ENCODE assay signal across 29 cellular contexts in the genomic region with DNA sequence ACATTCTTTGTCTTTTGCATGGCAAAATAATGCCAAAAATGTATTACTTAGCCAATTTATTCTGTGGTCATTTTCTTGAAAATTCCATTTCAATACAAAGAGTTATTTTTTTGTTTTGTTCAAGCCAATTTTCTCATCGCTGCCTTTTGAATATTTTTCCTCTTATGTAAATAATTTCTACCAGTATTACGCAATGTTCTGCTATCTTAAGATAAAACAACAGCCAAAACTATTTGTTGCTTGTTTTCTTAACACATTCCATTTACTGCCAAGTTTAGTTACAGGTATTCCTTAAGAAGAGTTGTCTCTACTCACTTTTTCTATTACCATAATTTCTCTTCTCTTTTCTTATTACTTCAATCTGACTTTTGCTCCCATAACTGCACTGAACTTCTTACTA.
DNase-seq lines count a peak whose midpoint lies in the region; ATAC-seq, FAIRE-seq and TF ChIP-seq lines count a peak whose summit lies in the region.
"Had no signal": no experiment of that assay in that cellular context is flagged by ENCODE, and none has a peak within 500 bp of the region (broad histone marks: within the 10 kb centered on the region; RNA-seq: fewer than 3 reads in every experiment).

No MANE protein-coding gene starts in this region.

- H3K36me3 ChIP-seq in astrocyte (ENCODE audit: insufficient read depth, low read length) (no peaks in the 10 kb centered on the region), H1 (ENCODE audit: control insufficient read depth in 2 of 4, insufficient read depth in 4 of 4, low read length in 3 of 4) (no peaks in the 10 kb centered on the region)
- H3K36me3 ChIP-seq: ascending aorta, BLaER1, left lung, pancreas, right atrium auricular region had no signal

- no peak for TF ChIP-seq EP300 in H1 (IDR thresholded peaks at IDR 0.05; ENCODE audit: borderline replicate concordance in 1 of 2, low read depth in 2 of 2, low read length in 2 of 2)

- DNase-seq in Calu3 (no peak), astrocyte (ENCODE audit: low read depth) (peak; percentile 70), H1 (ENCODE audit: low read depth in 1 of 2, low spot score in 2 of 2) (no peak), retinal pigment epithelial cell (ENCODE audit: low read depth) (peak; percentile 9), DMS53 (lab: John Stamatoyannopoulos, UW) (no peak), Right ventricle myocardium inferior (ENCODE audit: missing footprints) (no peak)
- DNase-seq: activated CD4-positive, alpha-beta T cell treated with anti-CD3 and anti-CD28 coated beads, Interleukin-2, amount 10 ng/mL, durations not matched to agents 24 days and 14 days; activated CD8-positive, alpha-beta memory T cell treated with anti-CD3 and anti-CD28 coated beads for 24 hours; activated effector memory CD4-positive, alpha-beta T cell treated with Interleukin-2 at 50 U/mL for 16 hours; HCEC 1CT; left lung; NCI-H1105; NCI-H187; pancreas; stimulated activated CD4-positive, alpha-beta T cell treated with anti-CD3 and anti-CD28 coated beads, Interleukin-1b, Interleukin-23, amount 100 ng/mL, for 48 hours; stimulated activated naive CD8-positive, alpha-beta T cell treated with anti-CD3 and anti-CD28 coated beads, Interleukin-15, Interleukin-2, amounts not matched to agents 100 U/mL and 50 U/mL, for 24 hours; T-cell; testis had no signal

- no peak overlapping the region for H3K4me3 Mint-ChIP-seq in Calu3 (ENCODE audit: low read depth, unreplicated experiment)
- no peak overlapping the region for H3K4me3 Mint-ChIP-seq in astrocyte (ENCODE audit: unreplicated experiment)
- H3K4me3 Mint-ChIP-seq: activated CD4-positive, alpha-beta T cell treated with anti-CD3 and anti-CD28 coated beads, Interleukin-2, amount 10 ng/mL, durations not matched to agents 24 days and 14 days; activated naive CD8-positive, alpha-beta T cell; IgD-negative memory B cell; memory B cell; T-cell had no signal

- FAIRE-seq in astrocyte (lab: Jason Lieb, UNC), result no peak
- FAIRE-seq in H1 (lab: Jason Lieb, UNC), result no peak
- FAIRE-seq: GM12891, islet of Langerhans, pancreas, RCC 7860, urothelium cell line had no signal

- no peak overlapping the region for H2BK12ac ChIP-seq in H1 (ENCODE audit: low read depth, low read length)

- H3K4me3 ChIP-seq in astrocyte (ENCODE audit: insufficient read depth, low read depth, low read length) (no peak overlapping the region), H1 (ENCODE audit: extremely low read depth in 1 of 4, insufficient read depth in 2 of 4, low read depth in 3 of 4, low read length in 4 of 4) (no peak overlapping the region), retinal pigment epithelial cell (ENCODE audit: low read length) (no peak overlapping the region)
- H3K4me3 ChIP-seq: ascending aorta, BLaER1, left lung, pancreas, right atrium auricular region, testis had no signal

- no peak overlapping the region for H3K4ac ChIP-seq in H1 (replicated peaks; ENCODE audit: insufficient read length, low read depth, low read length)

- H3K27ac ChIP-seq in astrocyte (ENCODE audit: low read depth, low read length) (no peak overlapping the region), H1 (ENCODE audit: low read depth, low read length) (no peak overlapping the region)
- H3K27ac ChIP-seq: ascending aorta, BLaER1, left lung, pancreas, right atrium auricular region, testis had no signal

- no peak overlapping the region for H3K18ac ChIP-seq in H1 (ENCODE audit: extremely low read depth, low read length)

- CTCF ChIA-PET in Calu3 (lab: Charles Lee) (no interaction called here), H1 (lab: Charles Lee; ENCODE audit: partially characterized antibody) (no interaction called here)

- H3K9ac ChIP-seq in astrocyte (ENCODE audit: low read length), result no peak overlapping the region
- no peak overlapping the region for H3K9ac ChIP-seq in H1 (replicated peaks in 1 of 4; ENCODE audit: extremely low read depth in 1 of 4, low read depth in 3 of 4, low read length in 3 of 4)
- H3K9ac ChIP-seq: BLaER1 had no signal

- intact Hi-C loops in Calu3 (cut with micrococcal nuclease; ENCODE audit: unreplicated experiment) (no loop called here), Right ventricle myocardium inferior (cut with DNase I) (no loop called here)

- H3K79me2 ChIP-seq in astrocyte (ENCODE audit: insufficient read depth, low read length), result no peaks in the 10 kb centered on the region
- H3K79me2 ChIP-seq in H1 (ENCODE audit: control insufficient read depth in 1 of 2, insufficient read depth in 2 of 2, low read length in 2 of 2), result no peaks in the 10 kb centered on the region

- H4K5ac ChIP-seq in H1 (ENCODE audit: insufficient read length, low read depth, low read length), result no peak overlapping the region

- POLR2A ChIA-PET in H1 (lab: Charles Lee; ENCODE audit: partially characterized antibody), result no interaction called here

- no peaks in the 10 kb centered on the region for H3K9me3 ChIP-seq in astrocyte (ENCODE audit: insufficient read depth, low read depth, low read length)
- H3K9me3 ChIP-seq in H1 (ENCODE audit: insufficient read depth in 2 of 2, low read depth in 1 of 2, low read length in 1 of 2), result no peaks in the 10 kb centered on the region
- H3K9me3 ChIP-seq: ascending aorta, BLaER1, left lung, pancreas, right atrium auricular region, testis had no signal

- no peak overlapping the region for H2AFZ ChIP-seq in astrocyte (ENCODE audit: low read depth, low read length)
- H2AFZ ChIP-seq in H1 (ENCODE audit: low read length), result no peak overlapping the region

- H2BK15ac ChIP-seq in H1 (ENCODE audit: low read length), result no peak overlapping the region

- no peak overlapping the region for H3K56ac ChIP-seq in H1 (replicated peaks; ENCODE audit: insufficient read length, low read depth, low read length)

- no peaks in the 10 kb centered on the region for H3K79me1 ChIP-seq in H1 (ENCODE audit: low read depth, low read length)

- H4K20me1 ChIP-seq in astrocyte (ENCODE audit: insufficient read depth, low read length) (no peaks in the 10 kb centered on the region), H1 (replicated peaks in 1 of 2; ENCODE audit: control insufficient read depth in 1 of 2, insufficient read depth in 2 of 2, low read length in 2 of 2) (no peaks in the 10 kb centered on the region)
- H4K20me1 ChIP-seq: BLaER1 had no signal

- H4K8ac ChIP-seq in H1 (ENCODE audit: extremely low read depth, insufficient read depth, low read length), result no peak overlapping the region

- H3K23ac ChIP-seq in H1 (ENCODE audit: insufficient read length), result no peak overlapping the region

- H2BK20ac ChIP-seq in H1 (ENCODE audit: low read length), result no peak overlapping the region

- peak overlapping the region; percentile 6 for H3K4me2 ChIP-seq in astrocyte (ENCODE audit: low read length)
- H3K4me2 ChIP-seq in H1 (ENCODE audit: insufficient read depth in 1 of 2, low read depth in 2 of 2, low read length in 2 of 2), result no peak overlapping the region
- H3K4me2 ChIP-seq: BLaER1 had no signal

- H3K4me1 ChIP-seq in astrocyte (ENCODE audit: insufficient read depth, low read length), result peaks cover 6% of the 10 kb centered on the region
- H3K4me1 ChIP-seq in H1 (replicated peaks in 1 of 4; ENCODE audit: control insufficient read depth in 3 of 4, insufficient read depth in 4 of 4, low read length in 3 of 4), result 0 out of 7 replicates have a peak, but pooled peaks cover 0 to 6% (median 0%) of the 10 kb centered on the region in 4 experiments
- H3K4me1 ChIP-seq: BLaER1, left lung, pancreas, right atrium auricular region, testis had no signal

- TF ChIP-seq RAD21 in H1 (IDR thresholded peaks at IDR 0.05 in 1 of 2, conservative IDR thresholded peaks at IDR 0.05 in 1 of 2; ENCODE audit: low read depth in 2 of 2, low read length in 2 of 2), result no peak

- BruUV-seq in Calu3 (replicated peaks; lab: Mats Ljungman, UMichigan), result no TSS peak

- ATAC-seq in Right ventricle myocardium inferior (no peak), GM18907 (IDR thresholded peaks at IDR 0.05; ENCODE audit: unreplicated experiment) (no peak)
- ATAC-seq: left lung; pancreas; stimulated activated naive CD8-positive, alpha-beta T cell treated with anti-CD3 and anti-CD28 coated beads, Interleukin-15, Interleukin-2, amounts not matched to agents 100 U/mL and 50 U/mL, for 24 hours; T-cell had no signal

- H3K23me2 ChIP-seq in H1 (ENCODE audit: low read depth, low read length), result no peaks in the 10 kb centered on the region

- H2BK120ac ChIP-seq in H1 (replicated peaks; ENCODE audit: low read depth, low read length), result no peak overlapping the region

- H3K4me1 Mint-ChIP-seq in Calu3 (ENCODE audit: low read depth, unreplicated experiment) (peaks cover 28% of the 10 kb centered on the region), astrocyte (ENCODE audit: low read depth, unreplicated experiment) (peaks cover 8% of the 10 kb centered on the region)
- H3K4me1 Mint-ChIP-seq: activated CD4-positive, alpha-beta T cell treated with anti-CD3 and anti-CD28 coated beads, Interleukin-2, amount 10 ng/mL, durations not matched to agents 24 days and 14 days; IgD-negative memory B cell; memory B cell; T-cell had no signal

- peak overlapping the region; percentile 1 for H3K27ac Mint-ChIP-seq in Calu3 (ENCODE audit: unreplicated experiment)
- H3K27ac Mint-ChIP-seq in astrocyte (ENCODE audit: unreplicated experiment), result no peak overlapping the region
- H3K27ac Mint-ChIP-seq: activated CD4-positive, alpha-beta T cell treated with anti-CD3 and anti-CD28 coated beads, Interleukin-2, amount 10 ng/mL, durations not matched to agents 24 days and 14 days; activated naive CD8-positive, alpha-beta T cell; IgD-negative memory B cell; memory B cell; T-cell had no signal

- H3K9me3 Mint-ChIP-seq in Calu3 (ENCODE audit: low read depth, unreplicated experiment) (no peaks in the 10 kb centered on the region), astrocyte (ENCODE audit: unreplicated experiment) (no peaks in the 10 kb centered on the region)

- H3K14ac ChIP-seq in H1 (ENCODE audit: insufficient read length), result no peak overlapping the region

- H3K27me3 Mint-ChIP-seq in Calu3 (ENCODE audit: unreplicated experiment) (no peaks in the 10 kb centered on the region), astrocyte (ENCODE audit: low read depth, unreplicated experiment) (no peaks in the 10 kb centered on the region)
- H3K27me3 Mint-ChIP-seq: activated CD4-positive, alpha-beta T cell treated with anti-CD3 and anti-CD28 coated beads, Interleukin-2, amount 10 ng/mL, durations not matched to agents 24 days and 14 days; activated naive CD8-positive, alpha-beta T cell; IgD-negative memory B cell; memory B cell; T-cell had no signal

- H3K27me3 ChIP-seq in astrocyte (ENCODE audit: insufficient read depth, low read length) (no peaks in the 10 kb centered on the region), H1 (replicated peaks in 1 of 4; ENCODE audit: control insufficient read depth in 3 of 4, extremely low read depth in 1 of 4, insufficient read depth in 3 of 4, low read length in 3 of 4) (no peaks in the 10 kb centered on the region)
- H3K27me3 ChIP-seq: ascending aorta, BLaER1, left lung, pancreas, right atrium auricular region, testis had no signal

- no peak overlapping the region for H2AK5ac ChIP-seq in H1 (ENCODE audit: low read depth, low read length)

- no peak for TF ChIP-seq POLR2A in H1 (IDR thresholded peaks at IDR 0.05; ENCODE audit: control extremely low read depth in 1 of 2, low read depth in 2 of 2, low read length in 2 of 2)

- no peaks in the 10 kb centered on the region for H3K36me3 Mint-ChIP-seq in Calu3 (ENCODE audit: insufficient read depth, unreplicated experiment)
- H3K36me3 Mint-ChIP-seq in astrocyte (ENCODE audit: low read depth, unreplicated experiment), result no peaks in the 10 kb centered on the region
- H3K36me3 Mint-ChIP-seq: activated naive CD8-positive, alpha-beta T cell; IgD-negative memory B cell; memory B cell; T-cell had no signal

- H2BK5ac ChIP-seq in H1 (ENCODE audit: low read depth, low read length), result no peak overlapping the region

- TF ChIP-seq CTCF in Calu3 (IDR thresholded peaks at IDR 0.05; ENCODE audit: unreplicated experiment) (no peak), astrocyte (IDR thresholded peaks at IDR 0.05; ENCODE audit: insufficient read depth, low read depth, low read length) (no peak), H1 (IDR thresholded peaks at IDR 0.05; ENCODE audit: control extremely low read depth in 1 of 3, insufficient read depth in 1 of 3, low read depth in 1 of 3, low read length in 3 of 3) (no peak), retinal pigment epithelial cell (conservative IDR thresholded peaks at IDR 0.05; ENCODE audit: low read depth, low read length) (no peak)

- 92% methylated on average over 2 of the region's 2 CpGs; no CpG with 5 or more reads in 1 of the 2 experiments for WGBS in H1 (ENCODE audit: extremely low coverage in 1 of 2, insufficient coverage in 1 of 2, insufficient read length in 1 of 2, insufficient replicate concordance in 2 of 2, low coverage in 1 of 2, low lambda C conversion rate in 2 of 2, missing lambda C conversion rate in 1 of 2), 2 experiments

- H4K91ac ChIP-seq in H1 (replicated peaks; ENCODE audit: insufficient read length, low read length), result no peak overlapping the region

Comparison
In these comparisons a context has a peak if more than half of its experiments do, and no peak if none do; other contexts are left out.
1. DNase-seq: peak in astrocyte (single experiment) and retinal pigment epithelial cell (single experiment); none in Calu3 (single experiment), H1 (0 of 2), DMS53 (single experiment) and Right ventricle myocardium inferior (single experiment).